20 cellular contexts compared by ENCODE assay signal in the genomic region with DNA sequence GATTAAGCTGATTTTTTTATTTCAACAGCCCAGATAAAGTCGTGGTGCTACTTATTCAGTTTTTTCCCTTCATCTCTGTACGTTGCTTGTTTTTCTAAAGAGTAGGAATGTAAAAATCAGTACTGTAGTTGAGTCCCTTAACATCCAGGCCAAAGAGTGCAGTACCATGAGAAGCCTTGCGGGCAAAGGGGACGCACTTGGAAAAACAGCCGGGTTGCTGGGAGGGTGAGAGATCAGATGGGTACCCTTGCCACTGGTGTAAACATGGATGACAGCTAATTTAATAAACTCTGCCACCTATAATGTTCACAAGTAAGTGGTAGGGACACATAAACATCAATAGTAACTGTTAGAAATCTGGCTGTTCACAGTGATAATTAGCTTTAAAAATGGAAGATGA.
DNase-seq lines count a peak whose midpoint lies in the region; ATAC-seq and TF ChIP-seq lines count a peak whose summit lies in the region.
"Had no signal": no experiment of that assay in that cellular context is flagged by ENCODE, and none has a peak within 500 bp of the region (broad histone marks: within the 10 kb centered on the region; RNA-seq: fewer than 3 reads in every experiment).

No MANE protein-coding gene starts in this region.

- no peak overlapping the region for H3K27ac ChIP-seq in C4-2B
- H3K27ac ChIP-seq in H9 (ENCODE audit: insufficient read length, low read depth, low read length) = no peak overlapping the region
- no peak overlapping the region for H3K27ac ChIP-seq in left lung
- H3K27ac ChIP-seq: RWPE1 had no signal

- H3K9me3 Mint-ChIP-seq in H9 = no peaks in the 10 kb centered on the region
- H3K9me3 Mint-ChIP-seq: HFFc6 had no signal

- no peak overlapping the region for H3K4me2 ChIP-seq in H9 (ENCODE audit: insufficient read depth, insufficient read length, low read length)

- H2BK15ac ChIP-seq in H9 (ENCODE audit: low read depth, low read length) = no peak overlapping the region

- no peaks in the 10 kb centered on the region for H3K36me3 Mint-ChIP-seq in H9 (ENCODE audit: insufficient read depth in 1 of 3, low read depth in 3 of 3)
- H3K36me3 Mint-ChIP-seq: CD14-positive monocyte had no signal

- H3K23ac ChIP-seq in H9 (ENCODE audit: insufficient read length, low read depth, low read length) = no peak overlapping the region

- DNase-seq in H9 (peak; percentile 33), RPMI8226 (peak; percentile 34), iPS-NIHi11 (ENCODE audit: low spot score) (peak; percentile 39), left lung (no peak)
- DNase-seq in activated CD4-positive, alpha-beta T cell treated with anti-CD3 and anti-CD28 coated beads, Interleukin-2, amount 50 U/mL, for 1 hour = no peak
- DNase-seq: GF-D8, GOT3, HFFc6, Kasumi-1, NCI-H1092 treated with DMSO at 0.1 percent for 48 hours, NCI-H146, NCI-H2081, NCI-H446 treated with DMSO at 0.1 percent for 48 hours, SIG-M5, SW 1271, T-helper 2 cell had no signal

- H3K27me3 ChIP-seq in H9 (ENCODE audit: insufficient read depth, low read length) (no peaks in the 10 kb centered on the region), left lung (no peaks in the 10 kb centered on the region)

- WGBS in H9 (ENCODE audit: extremely low coverage, insufficient read length, low lambda C conversion rate) = no CpG with 5 or more reads among the region's 5 CpGs

- no peak overlapping the region for H4K8ac ChIP-seq in H9 (replicated peaks; ENCODE audit: insufficient read length, low read depth, low read length)

- no peak overlapping the region for H2BK20ac ChIP-seq in H9 (ENCODE audit: low read depth, low read length, poor library complexity, severe bottlenecking)

- no peaks in the 10 kb centered on the region for H3K4me1 ChIP-seq in H9 (ENCODE audit: insufficient read depth, low read length)
- no peaks in the 10 kb centered on the region for H3K4me1 ChIP-seq in left lung

- no peak overlapping the region for H2BK5ac ChIP-seq in H9 (ENCODE audit: insufficient read length, low read length)

- H2BK12ac ChIP-seq in H9 (ENCODE audit: insufficient read length, low read depth, low read length) = no peak overlapping the region

- intact Hi-C loops in left lung (cut with DNase I) = no loop called here

- no peak overlapping the region for H3K14ac ChIP-seq in H9 (ENCODE audit: insufficient read depth, low read length)

- H3K23me2 ChIP-seq in H9 (ENCODE audit: insufficient read length, low read depth, low read length, poor library complexity, severe bottlenecking) = no peaks in the 10 kb centered on the region

- H2BK120ac ChIP-seq in H9 (ENCODE audit: low read depth, low read length, poor library complexity, severe bottlenecking) = no peak overlapping the region

- H4K5ac ChIP-seq in H9 (ENCODE audit: insufficient read length, low read depth, low read length) = no peak overlapping the region

- no peaks in the 10 kb centered on the region for H3K27me3 Mint-ChIP-seq in H9 (ENCODE audit: low read depth)

- no peak overlapping the region for H4K91ac ChIP-seq in H9 (ENCODE audit: insufficient read length, low read depth, low read length)

- H4K20me1 ChIP-seq in H9 (ENCODE audit: control insufficient read depth, insufficient read depth, insufficient read length) = no peaks in the 10 kb centered on the region

- no peaks in the 10 kb centered on the region for H3K36me3 ChIP-seq in left lung

- H3K56ac ChIP-seq in H9 (ENCODE audit: insufficient read length, low read depth, low read length) = no peak overlapping the region

- no peak overlapping the region for H3K18ac ChIP-seq in H9 (ENCODE audit: insufficient read length, low read depth, low read length)

- H3T11ph ChIP-seq in H9 (ENCODE audit: low read length) = no peak overlapping the region

- H2AFZ ChIP-seq in H9 (ENCODE audit: low read length) = no peak overlapping the region

- TF ChIP-seq CTCF in C4-2B (conservative IDR thresholded peaks at IDR 0.05) (peak; percentile 37; the same call in 1 of the 2 replicates), H9 (conservative IDR thresholded peaks at IDR 0.05) (peak; percentile 53), left lung (IDR thresholded peaks at IDR 0.05) (no peak)

- no peak overlapping the region for H3K4me3 ChIP-seq in left lung

- H3K9me3 ChIP-seq in H9 (ENCODE audit: control insufficient read depth, low read depth, low read length) (no peaks in the 10 kb centered on the region), left lung (no peaks in the 10 kb centered on the region)

- no peaks in the 10 kb centered on the region for H3K79me2 ChIP-seq in H9 (ENCODE audit: insufficient read depth, low read length)

- no peak overlapping the region for H3K9ac ChIP-seq in H9 (ENCODE audit: extremely low read depth, insufficient read length, low read length)

- H3K79me1 ChIP-seq in H9 (ENCODE audit: insufficient read depth, low read depth, low read length, poor library complexity, severe bottlenecking) = no peaks in the 10 kb centered on the region

- no peak overlapping the region for H3K27ac Mint-ChIP-seq in H9
- H3K27ac Mint-ChIP-seq: CD14-positive monocyte, HFFc6 had no signal

- H2AK5ac ChIP-seq in H9 (ENCODE audit: insufficient read length, low read length) = no peak overlapping the region

- H3K4me3 Mint-ChIP-seq in H9 = no peak overlapping the region
- H3K4me3 Mint-ChIP-seq: CD14-positive monocyte, HFFc6 had no signal

- no peaks in the 10 kb centered on the region for H3K4me1 Mint-ChIP-seq in H9
- H3K4me1 Mint-ChIP-seq: CD14-positive monocyte had no signal

- ATAC-seq in left lung (no peak), GM21360 (IDR thresholded peaks at IDR 0.05; ENCODE audit: unreplicated experiment) (no peak)

- H3K4ac ChIP-seq in H9 (ENCODE audit: low read depth, low read length) = no peak overlapping the region

Comparison
In these comparisons a context has a peak if more than half of its experiments do, and no peak if none do; other contexts are left out.
1. CTCF ChIP-seq: peak in C4-2B (single experiment) and H9 (single experiment); none in left lung (0 of 2).
2. DNase-seq: peak in H9 (single experiment), RPMI8226 (single experiment) and iPS-NIHi11 (single experiment); none in activated CD4-positive, alpha-beta T cell treated with anti-CD3 and anti-CD28 coated beads, Interleukin-2, amount 50 U/mL, for 1 hour (single experiment) and left lung (0 of 2).